Comparison of ENCODE assay signal across 10 cellular contexts in the genomic region with DNA sequence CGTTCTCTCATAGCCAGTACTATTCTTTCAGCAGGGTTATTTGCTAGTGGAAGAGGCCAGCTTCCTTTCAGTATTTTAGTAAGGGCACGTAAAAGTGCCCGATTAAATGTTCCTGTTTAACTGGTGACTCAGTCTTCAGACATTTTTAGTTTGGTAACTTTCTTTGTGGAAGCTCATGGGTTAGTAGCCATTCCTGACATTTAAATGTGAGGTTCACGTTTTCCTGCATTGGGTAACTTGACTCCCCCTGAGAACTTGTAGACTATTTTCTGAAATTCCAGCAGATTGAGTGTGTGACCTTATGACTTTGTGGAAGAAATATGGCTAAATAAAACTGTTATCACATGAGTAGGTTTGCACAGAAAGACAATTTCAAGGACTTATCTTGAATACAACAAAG. TPM values are rescaled to one million over a fixed set of nuclear protein-coding genes. Genes with fewer than 3 reads are reported as not detected.
DNase-seq lines count a peak whose midpoint lies in the region; FAIRE-seq and TF ChIP-seq lines count a peak whose summit lies in the region.
"Had no signal": no experiment of that assay in that cellular context is flagged by ENCODE, and none has a peak within 500 bp of the region (broad histone marks: within the 10 kb centered on the region; RNA-seq: fewer than 3 reads in every experiment).

No MANE protein-coding gene starts in this region.

- peak overlapping the region; percentile 80 for H3K27ac Mint-ChIP-seq in mesothelial cell of epicardium
- H3K27ac Mint-ChIP-seq: B cell had no signal

- no peaks in the 10 kb centered on the region for H3K27me3 Mint-ChIP-seq in mesothelial cell of epicardium (ENCODE audit: low read depth)
- H3K27me3 Mint-ChIP-seq: B cell had no signal

- H3K4me3 Mint-ChIP-seq in mesothelial cell of epicardium = no peak overlapping the region
- H3K4me3 Mint-ChIP-seq: B cell had no signal

- FAIRE-seq in frontal cortex (lab: Jason Lieb, UNC) = no peak

- DNase-seq in A172 (ENCODE audit: low spot score) (peak; percentile 93), M059J (ENCODE audit: low read depth) (peak; percentile 97), epithelial cell of prostate (ENCODE audit: low read depth, low spot score) (no peak), mesothelial cell of epicardium (ENCODE audit: low spot score in 2 of 2, unreplicated experiment in 2 of 2) (no peak), NCI-H2107 (lab: John Stamatoyannopoulos, UW) (no peak), frontal cortex (ENCODE audit: low spot score in 2 of 2) (no peak), inferior parietal cortex (ENCODE audit: extremely low spot score) (no peak), NCI-H446 (lab: John Stamatoyannopoulos, UW) (no peak)
- DNase-seq: NCI-H774 had no signal

- H3K4me1 Mint-ChIP-seq in mesothelial cell of epicardium = peaks cover 13% of the 10 kb centered on the region
- H3K4me1 Mint-ChIP-seq: B cell had no signal

- H3K36me3 Mint-ChIP-seq in mesothelial cell of epicardium = no peaks in the 10 kb centered on the region

- H3K9me3 Mint-ChIP-seq in mesothelial cell of epicardium = no peaks in the 10 kb centered on the region

- H3K27ac ChIP-seq in epithelial cell of prostate = peak overlapping the region; percentile 69

- TF ChIP-seq CTCF in mesothelial cell of epicardium (IDR thresholded peaks at IDR 0.05; ENCODE audit: unreplicated experiment) = no peak

RNA-seq across cellular contexts. Expression of a gene that starts 16.9 kb away (rescaled TPM):
- total RNA-seq in A172 (2014; rRNA removed; shearing (Covaris generic)) = 25.7 and 36.6 TPM in 2 replicates
- total RNA-seq in M059J (2014; rRNA removed; shearing (Covaris generic)) = 34.6 and 60.5 TPM in 2 replicates
- total RNA-seq in mesothelial cell of epicardium = 33.7 to 39.7 TPM (median 39.1 TPM) in 3 replicates
- total RNA-seq in frontal cortex = 45.2 TPM

Comparison
In these comparisons a context has a peak if more than half of its experiments do, and no peak if none do; other contexts are left out.
1. DNase-seq: peak in A172 (single experiment) and M059J (single experiment); none in epithelial cell of prostate (single experiment), mesothelial cell of epicardium (0 of 2), NCI-H2107 (single experiment), frontal cortex (0 of 2), inferior parietal cortex (single experiment) and NCI-H446 (0 of 2).